8 cellular contexts compared by ENCODE assay signal in genomic region chr10:42638053-42638820, GRCh38. TPM values are rescaled to one million over a fixed set of nuclear protein-coding genes. Genes with fewer than 3 reads are reported as not detected.
A peak's percentile ranks its signal among the peaks of the same experiment; 100 is the strongest.
DNase-seq lines count a peak whose midpoint lies in the region; ATAC-seq and TF ChIP-seq lines count a peak whose summit lies in the region.

ZNF33B (minus strand) TSS chr10:42638570; CDS start chr10:42636928, 1,642 bp downstream.

- peak; percentile 89 for DNase-seq in DMS153 treated with DMSO at 0.1 percent for 48 hours (lab: John Stamatoyannopoulos, UW; ENCODE audit: unreplicated experiment)
- peak; percentile 76 for DNase-seq in OCI-M2 (lab: John Stamatoyannopoulos, UW; ENCODE audit: unreplicated experiment)
- DNase-seq in activated T-cell treated with anti-CD3 and anti-CD28 coated beads for 4 hours, result peak; percentile 86
- peak; percentile 64 for DNase-seq in epithelial cell of proximal tubule (ENCODE audit: low read depth)
- peak; percentile 94 for DNase-seq in mucosa of gallbladder (ENCODE audit: low spot score)
- peak; percentile 91 for DNase-seq in stimulated activated CD8-positive, alpha-beta memory T cell treated with anti-CD3 and anti-CD28 coated beads, Interleukin-4, amount 100 ng/mL, for 24 hours (ENCODE audit: low read depth)

- TF ChIP-seq RAD21 in Ishikawa (IDR thresholded peaks at IDR 0.05; ENCODE audit: low read depth), result no peak

- H3K4me3 ChIP-seq in epithelial cell of proximal tubule (ENCODE audit: low read depth, low read length), result peak within 1 kb of the TSS; percentile 88

- no peak for TF ChIP-seq CTCF in epithelial cell of proximal tubule (conservative IDR thresholded peaks at IDR 0.05; ENCODE audit: low read depth, low read length)

- ATAC-seq in GM21619 (IDR thresholded peaks at IDR 0.05; ENCODE audit: unreplicated experiment), result peak; percentile 92

- TF ChIP-seq EP300 in Ishikawa (IDR thresholded peaks at IDR 0.05; ENCODE audit: borderline replicate concordance), result no peak

TF ChIP-seq in Ishikawa, 13 proteins besides CTCF, POLR2A, EP300 and RAD21:
- peak; percentile 87 for TF ChIP-seq EGR1 (IDR thresholded peaks at IDR 0.05)
- TF ChIP-seq CEBPB (IDR thresholded peaks at IDR 0.05), result no peak
- TF ChIP-seq, protein P1, sequence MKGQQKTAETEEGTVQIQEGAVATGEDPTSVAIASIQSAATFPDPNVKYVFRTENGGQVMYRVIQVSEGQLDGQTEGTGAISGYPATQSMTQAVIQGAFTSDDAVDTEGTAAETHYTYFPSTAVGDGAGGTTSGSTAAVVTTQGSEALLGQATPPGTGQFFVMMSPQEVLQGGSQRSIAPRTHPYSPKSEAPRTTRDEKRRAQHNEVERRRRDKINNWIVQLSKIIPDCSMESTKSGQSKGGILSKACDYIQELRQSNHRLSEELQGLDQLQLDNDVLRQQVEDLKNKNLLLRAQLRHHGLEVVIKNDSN (IDR thresholded peaks at IDR 0.05), result 0 out of 2 replicates have a peak, but pooled peaks have one; percentile 3
- peak; percentile 47 for TF ChIP-seq YY1 (IDR thresholded peaks at IDR 0.05; ENCODE audit: low read depth)
- TF ChIP-seq, protein P2, sequence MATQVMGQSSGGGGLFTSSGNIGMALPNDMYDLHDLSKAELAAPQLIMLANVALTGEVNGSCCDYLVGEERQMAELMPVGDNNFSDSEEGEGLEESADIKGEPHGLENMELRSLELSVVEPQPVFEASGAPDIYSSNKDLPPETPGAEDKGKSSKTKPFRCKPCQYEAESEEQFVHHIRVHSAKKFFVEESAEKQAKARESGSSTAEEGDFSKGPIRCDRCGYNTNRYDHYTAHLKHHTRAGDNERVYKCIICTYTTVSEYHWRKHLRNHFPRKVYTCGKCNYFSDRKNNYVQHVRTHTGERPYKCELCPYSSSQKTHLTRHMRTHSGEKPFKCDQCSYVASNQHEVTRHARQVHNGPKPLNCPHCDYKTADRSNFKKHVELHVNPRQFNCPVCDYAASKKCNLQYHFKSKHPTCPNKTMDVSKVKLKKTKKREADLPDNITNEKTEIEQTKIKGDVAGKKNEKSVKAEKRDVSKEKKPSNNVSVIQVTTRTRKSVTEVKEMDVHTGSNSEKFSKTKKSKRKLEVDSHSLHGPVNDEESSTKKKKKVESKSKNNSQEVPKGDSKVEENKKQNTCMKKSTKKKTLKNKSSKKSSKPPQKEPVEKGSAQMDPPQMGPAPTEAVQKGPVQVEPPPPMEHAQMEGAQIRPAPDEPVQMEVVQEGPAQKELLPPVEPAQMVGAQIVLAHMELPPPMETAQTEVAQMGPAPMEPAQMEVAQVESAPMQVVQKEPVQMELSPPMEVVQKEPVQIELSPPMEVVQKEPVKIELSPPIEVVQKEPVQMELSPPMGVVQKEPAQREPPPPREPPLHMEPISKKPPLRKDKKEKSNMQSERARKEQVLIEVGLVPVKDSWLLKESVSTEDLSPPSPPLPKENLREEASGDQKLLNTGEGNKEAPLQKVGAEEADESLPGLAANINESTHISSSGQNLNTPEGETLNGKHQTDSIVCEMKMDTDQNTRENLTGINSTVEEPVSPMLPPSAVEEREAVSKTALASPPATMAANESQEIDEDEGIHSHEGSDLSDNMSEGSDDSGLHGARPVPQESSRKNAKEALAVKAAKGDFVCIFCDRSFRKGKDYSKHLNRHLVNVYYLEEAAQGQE (IDR thresholded peaks at IDR 0.05; ENCODE audit: low read depth), result no peak
- peak; percentile 86 for TF ChIP-seq MAX (IDR thresholded peaks at IDR 0.05)

RNA-seq across cellular contexts. Expression of gene ZNF33B, which starts in this region (rescaled TPM):
- total RNA-seq in epithelial cell of proximal tubule (6.9 and 13.0 TPM in 2 replicates), mucosa of gallbladder (47.2 TPM)

Comparison
In these comparisons a context has a peak if more than half of its experiments do, and no peak if none do; other contexts are left out.
1. Peak in every context shown above with its lines: DNase-seq, ATAC-seq and H3K4me3 ChIP-seq.